ENCODE assay signal across 1 cellular context in the genomic region with DNA sequence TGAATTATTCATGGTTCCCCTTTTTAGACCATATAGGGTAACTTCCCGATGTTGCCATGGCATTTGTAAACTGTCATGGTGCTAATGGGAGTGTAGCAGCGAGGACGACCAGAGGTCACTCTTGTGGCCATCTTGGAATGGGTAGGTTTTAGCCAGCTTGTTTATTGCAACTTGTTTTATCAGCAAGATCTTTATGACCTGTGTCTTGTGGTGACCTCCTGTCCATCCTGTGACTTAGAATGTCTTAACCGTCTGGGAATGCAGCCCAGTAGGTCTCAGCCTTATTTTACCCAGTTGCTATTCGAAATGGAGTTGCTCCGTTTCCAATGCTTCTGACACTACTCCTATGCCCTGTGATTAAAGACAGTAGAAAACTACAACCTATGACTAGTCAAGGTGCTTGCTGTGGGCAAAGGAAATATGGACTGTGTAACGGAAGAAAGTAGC.
TF ChIP-seq lines count a peak whose summit lies in the region.

No MANE protein-coding gene starts in this region.

TF ChIP-seq in K562, 482 proteins besides CTCF, POLR2A, EP300 and RAD21 (continues in another document):
- TF ChIP-seq FOSL1 (tag; conservative IDR thresholded peaks at IDR 0.05) (peak; percentile 61), ERF (CRISPR knock-in tag; IDR thresholded peaks at IDR 0.05) (peak; percentile 65; the same call in 1 of the 2 replicates), TEAD4 (IDR thresholded peaks at IDR 0.05; ENCODE audit: low read length) (0 out of 2 replicates have a peak, but pooled peaks have one; percentile 32), TEAD4 (CRISPR knock-in tag; IDR thresholded peaks at IDR 0.05; ENCODE audit: borderline replicate concordance) (no peak), PYGO2 (tag; IDR thresholded peaks at IDR 0.05) (peak; percentile 57; the same call in 1 of the 2 replicates), NR2C2 (CRISPR knock-in tag; IDR thresholded peaks at IDR 0.05) (no peak), NR2C2 (tag; IDR thresholded peaks at IDR 0.05) (peak; percentile 92), ZSCAN29 (IDR thresholded peaks at IDR 0.05) (no peak), CXXC5 (CRISPR knock-in tag; IDR thresholded peaks at IDR 0.05) (no peak), ATF7 (IDR thresholded peaks at IDR 0.05) (0 out of 2 replicates have a peak, but pooled peaks have one; percentile 10), E2F3 (CRISPR knock-in tag; IDR thresholded peaks at IDR 0.05) (no peak), ESRRA (IDR thresholded peaks at IDR 0.05; ENCODE audit: borderline replicate concordance, low read depth) (peak; percentile 99), ZNF644 (tag; IDR thresholded peaks at IDR 0.05; ENCODE audit: low read depth) (peak; percentile 85), ZNF431 (CRISPR knock-in tag; IDR thresholded peaks at IDR 0.05) (no peak), SREBF1 (IDR thresholded peaks at IDR 0.05; ENCODE audit: borderline replicate concordance, low read depth, low read length) (no peak), SETDB1 (IDR thresholded peaks at IDR 0.05; ENCODE audit: low read length) (no peak), RFX1 (IDR thresholded peaks at IDR 0.05) (peak; percentile 71), LARP7 (IDR thresholded peaks at IDR 0.05) (no peak), KLF6 (CRISPR knock-in tag; IDR thresholded peaks at IDR 0.05; ENCODE audit: borderline replicate concordance) (no peak), YY1 (IDR thresholded peaks at IDR 0.05; ENCODE audit: borderline replicate concordance in 1 of 3, control insufficient read depth in 1 of 3, extremely low read depth in 1 of 3, insufficient read depth in 3 of 3, insufficient read length in 1 of 3, insufficient replicate concordance in 2 of 3, low read depth in 1 of 3, low read length in 2 of 3) (peak in 1 of 3 experiments; percentile 48), RBM39 (optimal IDR thresholded peaks at IDR 0.05; ENCODE audit: low read depth, low read length) (no peak), MCM3 (IDR thresholded peaks at IDR 0.05) (no peak), NR2C1 (IDR thresholded peaks at IDR 0.05) (peak; percentile 43; the same call in 1 of the 2 replicates), NR2C1 (tag; IDR thresholded peaks at IDR 0.05) (peak; percentile 80)
- TF ChIP-seq, protein P1, sequence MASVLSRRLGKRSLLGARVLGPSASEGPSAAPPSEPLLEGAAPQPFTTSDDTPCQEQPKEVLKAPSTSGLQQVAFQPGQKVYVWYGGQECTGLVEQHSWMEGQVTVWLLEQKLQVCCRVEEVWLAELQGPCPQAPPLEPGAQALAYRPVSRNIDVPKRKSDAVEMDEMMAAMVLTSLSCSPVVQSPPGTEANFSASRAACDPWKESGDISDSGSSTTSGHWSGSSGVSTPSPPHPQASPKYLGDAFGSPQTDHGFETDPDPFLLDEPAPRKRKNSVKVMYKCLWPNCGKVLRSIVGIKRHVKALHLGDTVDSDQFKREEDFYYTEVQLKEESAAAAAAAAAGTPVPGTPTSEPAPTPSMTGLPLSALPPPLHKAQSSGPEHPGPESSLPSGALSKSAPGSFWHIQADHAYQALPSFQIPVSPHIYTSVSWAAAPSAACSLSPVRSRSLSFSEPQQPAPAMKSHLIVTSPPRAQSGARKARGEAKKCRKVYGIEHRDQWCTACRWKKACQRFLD (CRISPR knock-in tag; IDR thresholded peaks at IDR 0.05), result peak; percentile 80
- TF ChIP-seq, protein P2, sequence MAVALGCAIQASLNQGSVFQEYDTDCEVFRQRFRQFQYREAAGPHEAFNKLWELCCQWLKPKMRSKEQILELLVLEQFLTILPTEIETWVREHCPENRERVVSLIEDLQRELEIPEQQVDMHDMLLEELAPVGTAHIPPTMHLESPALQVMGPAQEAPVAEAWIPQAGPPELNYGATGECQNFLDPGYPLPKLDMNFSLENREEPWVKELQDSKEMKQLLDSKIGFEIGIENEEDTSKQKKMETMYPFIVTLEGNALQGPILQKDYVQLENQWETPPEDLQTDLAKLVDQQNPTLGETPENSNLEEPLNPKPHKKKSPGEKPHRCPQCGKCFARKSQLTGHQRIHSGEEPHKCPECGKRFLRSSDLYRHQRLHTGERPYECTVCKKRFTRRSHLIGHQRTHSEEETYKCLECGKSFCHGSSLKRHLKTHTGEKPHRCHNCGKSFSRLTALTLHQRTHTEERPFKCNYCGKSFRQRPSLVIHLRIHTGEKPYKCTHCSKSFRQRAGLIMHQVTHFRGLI (CRISPR knock-in tag; IDR thresholded peaks at IDR 0.05), result 0 out of 2 replicates have a peak, but pooled peaks have one; percentile 4
- TF ChIP-seq, protein P3, sequence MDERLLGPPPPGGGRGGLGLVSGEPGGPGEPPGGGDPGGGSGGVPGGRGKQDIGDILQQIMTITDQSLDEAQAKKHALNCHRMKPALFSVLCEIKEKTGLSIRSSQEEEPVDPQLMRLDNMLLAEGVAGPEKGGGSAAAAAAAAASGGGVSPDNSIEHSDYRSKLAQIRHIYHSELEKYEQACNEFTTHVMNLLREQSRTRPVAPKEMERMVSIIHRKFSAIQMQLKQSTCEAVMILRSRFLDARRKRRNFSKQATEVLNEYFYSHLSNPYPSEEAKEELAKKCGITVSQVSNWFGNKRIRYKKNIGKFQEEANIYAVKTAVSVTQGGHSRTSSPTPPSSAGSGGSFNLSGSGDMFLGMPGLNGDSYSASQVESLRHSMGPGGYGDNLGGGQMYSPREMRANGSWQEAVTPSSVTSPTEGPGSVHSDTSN (CRISPR knock-in tag; IDR thresholded peaks at IDR 0.05; ENCODE audit: low read depth), result no peak
- TF ChIP-seq, protein P3 (tag; conservative IDR thresholded peaks at IDR 0.05; ENCODE audit: low read depth), result 0 out of 2 replicates have a peak, but pooled peaks have one; percentile 18
- TF ChIP-seq, protein P4, sequence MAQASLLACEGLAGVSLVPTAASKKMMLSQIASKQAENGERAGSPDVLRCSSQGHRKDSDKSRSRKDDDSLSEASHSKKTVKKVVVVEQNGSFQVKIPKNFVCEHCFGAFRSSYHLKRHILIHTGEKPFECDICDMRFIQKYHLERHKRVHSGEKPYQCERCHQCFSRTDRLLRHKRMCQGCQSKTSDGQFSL (CRISPR knock-in tag; IDR thresholded peaks at IDR 0.05), result no peak
- TF ChIP-seq, protein P4 (tag; IDR thresholded peaks at IDR 0.05), result 0 out of 4 replicates have a peak, but pooled peaks of 1 of the 2 experiments have one; percentile 42
- TF ChIP-seq, protein P5, sequence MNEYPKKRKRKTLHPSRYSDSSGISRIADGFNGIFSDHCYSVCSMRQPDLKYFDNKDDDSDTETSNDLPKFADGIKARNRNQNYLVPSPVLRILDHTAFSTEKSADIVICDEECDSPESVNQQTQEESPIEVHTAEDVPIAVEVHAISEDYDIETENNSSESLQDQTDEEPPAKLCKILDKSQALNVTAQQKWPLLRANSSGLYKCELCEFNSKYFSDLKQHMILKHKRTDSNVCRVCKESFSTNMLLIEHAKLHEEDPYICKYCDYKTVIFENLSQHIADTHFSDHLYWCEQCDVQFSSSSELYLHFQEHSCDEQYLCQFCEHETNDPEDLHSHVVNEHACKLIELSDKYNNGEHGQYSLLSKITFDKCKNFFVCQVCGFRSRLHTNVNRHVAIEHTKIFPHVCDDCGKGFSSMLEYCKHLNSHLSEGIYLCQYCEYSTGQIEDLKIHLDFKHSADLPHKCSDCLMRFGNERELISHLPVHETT (CRISPR knock-in tag; conservative IDR thresholded peaks at IDR 0.05 in 1 of 2, IDR thresholded peaks at IDR 0.05 in 1 of 2), result peak in 1 of 2 experiments; percentile 85; a peak in 2 of 4 replicates
- TF ChIP-seq, protein P6, sequence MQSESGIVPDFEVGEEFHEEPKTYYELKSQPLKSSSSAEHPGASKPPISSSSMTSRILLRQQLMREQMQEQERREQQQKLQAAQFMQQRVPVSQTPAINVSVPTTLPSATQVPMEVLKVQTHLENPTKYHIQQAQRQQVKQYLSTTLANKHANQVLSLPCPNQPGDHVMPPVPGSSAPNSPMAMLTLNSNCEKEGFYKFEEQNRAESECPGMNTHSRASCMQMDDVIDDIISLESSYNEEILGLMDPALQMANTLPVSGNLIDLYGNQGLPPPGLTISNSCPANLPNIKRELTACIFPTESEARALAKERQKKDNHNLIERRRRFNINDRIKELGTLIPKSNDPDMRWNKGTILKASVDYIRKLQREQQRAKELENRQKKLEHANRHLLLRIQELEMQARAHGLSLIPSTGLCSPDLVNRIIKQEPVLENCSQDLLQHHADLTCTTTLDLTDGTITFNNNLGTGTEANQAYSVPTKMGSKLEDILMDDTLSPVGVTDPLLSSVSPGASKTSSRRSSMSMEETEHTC (IDR thresholded peaks at IDR 0.05), result peak; percentile 51; the same call in 1 of the 2 replicates
- TF ChIP-seq, protein P7, sequence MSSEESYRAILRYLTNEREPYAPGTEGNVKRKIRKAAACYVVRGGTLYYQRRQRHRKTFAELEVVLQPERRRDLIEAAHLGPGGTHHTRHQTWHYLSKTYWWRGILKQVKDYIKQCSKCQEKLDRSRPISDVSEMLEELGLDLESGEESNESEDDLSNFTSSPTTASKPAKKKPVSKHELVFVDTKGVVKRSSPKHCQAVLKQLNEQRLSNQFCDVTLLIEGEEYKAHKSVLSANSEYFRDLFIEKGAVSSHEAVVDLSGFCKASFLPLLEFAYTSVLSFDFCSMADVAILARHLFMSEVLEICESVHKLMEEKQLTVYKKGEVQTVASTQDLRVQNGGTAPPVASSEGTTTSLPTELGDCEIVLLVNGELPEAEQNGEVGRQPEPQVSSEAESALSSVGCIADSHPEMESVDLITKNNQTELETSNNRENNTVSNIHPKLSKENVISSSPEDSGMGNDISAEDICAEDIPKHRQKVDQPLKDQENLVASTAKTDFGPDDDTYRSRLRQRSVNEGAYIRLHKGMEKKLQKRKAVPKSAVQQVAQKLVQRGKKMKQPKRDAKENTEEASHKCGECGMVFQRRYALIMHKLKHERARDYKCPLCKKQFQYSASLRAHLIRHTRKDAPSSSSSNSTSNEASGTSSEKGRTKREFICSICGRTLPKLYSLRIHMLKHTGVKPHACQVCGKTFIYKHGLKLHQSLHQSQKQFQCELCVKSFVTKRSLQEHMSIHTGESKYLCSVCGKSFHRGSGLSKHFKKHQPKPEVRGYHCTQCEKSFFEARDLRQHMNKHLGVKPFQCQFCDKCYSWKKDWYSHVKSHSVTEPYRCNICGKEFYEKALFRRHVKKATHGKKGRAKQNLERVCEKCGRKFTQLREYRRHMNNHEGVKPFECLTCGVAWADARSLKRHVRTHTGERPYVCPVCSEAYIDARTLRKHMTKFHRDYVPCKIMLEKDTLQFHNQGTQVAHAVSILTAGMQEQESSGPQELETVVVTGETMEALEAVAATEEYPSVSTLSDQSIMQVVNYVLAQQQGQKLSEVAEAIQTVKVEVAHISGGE (CRISPR knock-in tag; IDR thresholded peaks at IDR 0.05), result peak in 1 of 3 experiments; percentile 70; a peak in 2 of 6 replicates
- TF ChIP-seq, protein P8, sequence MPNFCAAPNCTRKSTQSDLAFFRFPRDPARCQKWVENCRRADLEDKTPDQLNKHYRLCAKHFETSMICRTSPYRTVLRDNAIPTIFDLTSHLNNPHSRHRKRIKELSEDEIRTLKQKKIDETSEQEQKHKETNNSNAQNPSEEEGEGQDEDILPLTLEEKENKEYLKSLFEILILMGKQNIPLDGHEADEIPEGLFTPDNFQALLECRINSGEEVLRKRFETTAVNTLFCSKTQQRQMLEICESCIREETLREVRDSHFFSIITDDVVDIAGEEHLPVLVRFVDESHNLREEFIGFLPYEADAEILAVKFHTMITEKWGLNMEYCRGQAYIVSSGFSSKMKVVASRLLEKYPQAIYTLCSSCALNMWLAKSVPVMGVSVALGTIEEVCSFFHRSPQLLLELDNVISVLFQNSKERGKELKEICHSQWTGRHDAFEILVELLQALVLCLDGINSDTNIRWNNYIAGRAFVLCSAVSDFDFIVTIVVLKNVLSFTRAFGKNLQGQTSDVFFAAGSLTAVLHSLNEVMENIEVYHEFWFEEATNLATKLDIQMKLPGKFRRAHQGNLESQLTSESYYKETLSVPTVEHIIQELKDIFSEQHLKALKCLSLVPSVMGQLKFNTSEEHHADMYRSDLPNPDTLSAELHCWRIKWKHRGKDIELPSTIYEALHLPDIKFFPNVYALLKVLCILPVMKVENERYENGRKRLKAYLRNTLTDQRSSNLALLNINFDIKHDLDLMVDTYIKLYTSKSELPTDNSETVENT (CRISPR knock-in tag; IDR thresholded peaks at IDR 0.05), result 0 out of 2 replicates have a peak, but pooled peaks have one; percentile 24
- TF ChIP-seq, protein P9, sequence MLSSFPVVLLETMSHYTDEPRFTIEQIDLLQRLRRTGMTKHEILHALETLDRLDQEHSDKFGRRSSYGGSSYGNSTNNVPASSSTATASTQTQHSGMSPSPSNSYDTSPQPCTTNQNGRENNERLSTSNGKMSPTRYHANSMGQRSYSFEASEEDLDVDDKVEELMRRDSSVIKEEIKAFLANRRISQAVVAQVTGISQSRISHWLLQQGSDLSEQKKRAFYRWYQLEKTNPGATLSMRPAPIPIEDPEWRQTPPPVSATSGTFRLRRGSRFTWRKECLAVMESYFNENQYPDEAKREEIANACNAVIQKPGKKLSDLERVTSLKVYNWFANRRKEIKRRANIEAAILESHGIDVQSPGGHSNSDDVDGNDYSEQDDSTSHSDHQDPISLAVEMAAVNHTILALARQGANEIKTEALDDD (IDR thresholded peaks at IDR 0.05), result peak; percentile 53; the same call in 1 of the 2 replicates
